ENCODE assay signal across 26 cellular contexts in the genomic region with DNA sequence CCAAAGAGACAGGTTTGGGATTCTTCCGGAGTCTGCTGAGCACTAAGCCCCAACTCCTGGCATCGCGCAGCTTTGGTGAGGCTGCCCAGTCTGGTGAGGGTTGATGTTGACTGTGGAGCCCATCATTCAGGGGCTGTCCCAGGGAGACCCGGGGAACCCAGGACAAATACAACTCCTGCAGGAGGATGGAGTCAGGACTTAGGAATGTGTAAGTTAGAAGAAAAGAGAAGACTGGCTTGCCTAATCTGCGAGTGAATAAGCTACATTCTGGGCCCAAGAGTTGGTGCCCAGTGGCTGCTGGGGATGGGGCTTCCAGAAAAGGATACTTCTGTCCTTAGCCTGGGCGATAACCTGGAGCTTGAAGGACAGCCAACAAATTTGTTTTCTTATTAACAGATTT. TPM values are rescaled to one million over a fixed set of nuclear protein-coding genes. Genes with fewer than 3 reads are reported as not detected.
DNase-seq lines count a peak whose midpoint lies in the region; ATAC-seq and TF ChIP-seq lines count a peak whose summit lies in the region.
"Had no signal": no experiment of that assay in that cellular context is flagged by ENCODE, and none has a peak within 500 bp of the region (broad histone marks: within the 10 kb centered on the region; RNA-seq: fewer than 3 reads in every experiment).

No MANE protein-coding gene starts in this region.

- H3K27ac ChIP-seq in GM23248 = no peak overlapping the region
- H3K27ac ChIP-seq: A549, ascending aorta, BLaER1, esophagus muscularis mucosa, Peyer's patch, SJSA1, tibial nerve had no signal

- in situ Hi-C loops in GM23248 (cut with MboI) = no loop called here

- H3K4me1 ChIP-seq in GM23248 (ENCODE audit: insufficient read depth) = peaks cover 20% of the 10 kb centered on the region
- H3K4me1 ChIP-seq: ascending aorta, BLaER1, Caco-2, HAP-1, SJSA1 had no signal

- 85 to 95% methylated on average over 6 of the region's 6 CpGs for WGBS in GM23248 (ENCODE audit: low coverage in 1 of 2, low lambda C conversion rate in 2 of 2, missing lambda C conversion rate in 2 of 2), 2 experiments

- no peak for ATAC-seq in HG02678 (IDR thresholded peaks at IDR 0.05; ENCODE audit: unreplicated experiment)
- no peak for ATAC-seq in HG03565 (IDR thresholded peaks at IDR 0.05; ENCODE audit: unreplicated experiment)
- ATAC-seq: activated CD8-positive, alpha-beta memory T cell treated with anti-CD3 and anti-CD28 coated beads, Interleukin-2, amount 10 ng/mL, durations not matched to agents 7 days and 5 days; effector memory CD8-positive, alpha-beta T cell; left lobe of liver; naive thymus-derived CD4-positive, alpha-beta T cell; stimulated activated naive CD8-positive, alpha-beta T cell treated with anti-CD3 and anti-CD28 coated beads, Interleukin-15, amount 100 ng/mL, for 72 hours had no signal

- no peaks in the 10 kb centered on the region for H3K9me3 ChIP-seq in GM23248 (ENCODE audit: low read depth)
- H3K9me3 ChIP-seq: A549, ascending aorta, BLaER1, Caco-2, esophagus muscularis mucosa, HAP-1, Peyer's patch, SJSA1, tibial nerve had no signal

- H3K36me3 ChIP-seq in GM23248 (ENCODE audit: low read depth) = 0 out of 2 replicates have a peak, but pooled peaks cover 3% of the 10 kb centered on the region

- TF ChIP-seq CTCF in choroid plexus epithelial cell (conservative IDR thresholded peaks at IDR 0.05; ENCODE audit: low read depth, low read length) = no peak

- peaks cover 29% of the 10 kb centered on the region for H3F3A ChIP-seq in GM23248 (ENCODE audit: insufficient read depth)

- no peak overlapping the region for H2AFZ ChIP-seq in GM23248

- no peaks in the 10 kb centered on the region for H3K9me2 ChIP-seq in GM23248 (ENCODE audit: insufficient read depth)

- H3K4me2 ChIP-seq in GM23248 (ENCODE audit: unreplicated experiment) = no peak overlapping the region
- H3K4me2 ChIP-seq: A549, BLaER1 had no signal

- peaks cover 7% of the 10 kb centered on the region; the same call in 1 of the 2 replicates for H3K79me2 ChIP-seq in GM23248 (ENCODE audit: insufficient read depth)

- no peaks in the 10 kb centered on the region for H3K27me3 ChIP-seq in GM23248 (replicated peaks; ENCODE audit: insufficient read depth)
- H3K27me3 ChIP-seq: ascending aorta, BLaER1, esophagus muscularis mucosa, Peyer's patch, SJSA1, tibial nerve had no signal

- H3K9ac ChIP-seq in GM23248 = no peak overlapping the region
- H3K9ac ChIP-seq: BLaER1 had no signal

- DNase-seq in GM23248 (peak; percentile 61), NCI-H226 (peak; percentile 29), choroid plexus epithelial cell (ENCODE audit: low read depth) (peak; percentile 48), kidney tubule cell (ENCODE audit: low spot score) (peak; percentile 18), ecto neural progenitor cell (ENCODE audit: low spot score) (no peak), DMS114 treated with DMSO at 0.1 percent for 48 hours (lab: John Stamatoyannopoulos, UW; ENCODE audit: unreplicated experiment) (no peak)
- DNase-seq: activated CD4-positive, alpha-beta T cell treated with anti-CD3 and anti-CD28 coated beads, Interleukin-2, amount 10 ng/mL, durations not matched to agents 24 days and 14 days; activated CD8-positive, alpha-beta memory T cell treated with anti-CD3 and anti-CD28 coated beads, Interleukin-2, amount 10 ng/mL, durations not matched to agents 7 days and 5 days; Caco-2; effector memory CD8-positive, alpha-beta T cell; Karpas-422; naive thymus-derived CD4-positive, alpha-beta T cell; NCI-H2081 treated with DMSO at 0.1 percent for 48 hours; NK-92 treated with Interleukin-12 subunit alpha and Interleukin-12 subunit beta, amount 100 ng/mL, for 24 hours; Peyer's patch; stimulated activated naive CD8-positive, alpha-beta T cell treated with anti-CD3 and anti-CD28 coated beads, Interleukin-15, amount 100 ng/mL, for 72 hours had no signal

- no peaks in the 10 kb centered on the region for H4K20me1 ChIP-seq in GM23248 (ENCODE audit: insufficient read depth)

- H3K4me3 ChIP-seq in GM23248 = no peak overlapping the region
- no peak overlapping the region for H3K4me3 ChIP-seq in choroid plexus epithelial cell (ENCODE audit: low read depth, low read length)
- H3K4me3 ChIP-seq: A549, ascending aorta, BLaER1, esophagus muscularis mucosa, HAP-1, Peyer's patch, SJSA1, tibial nerve had no signal

RNA-seq across cellular contexts. Expression of a gene that starts 47.9 kb away (rescaled TPM):
- total RNA-seq in GM23248 (2014; rRNA removed; shearing (Covaris generic)) = 15.2 and 19.7 TPM in 2 replicates
- 5.9 and 6.9 TPM in 2 replicates for polyA plus RNA-seq in GM23248 (2016; fragmentation: Nextera tagmentation; extraction: Ambion mirVana)

Comparison
In these comparisons a context has a peak if more than half of its experiments do, and no peak if none do; other contexts are left out.
1. DNase-seq: peak in GM23248 (single experiment), NCI-H226 (single experiment), choroid plexus epithelial cell (single experiment) and kidney tubule cell (single experiment); none in ecto neural progenitor cell (single experiment) and DMS114 treated with DMSO at 0.1 percent for 48 hours (single experiment).